Comparison of ENCODE assay signal across 20 cellular contexts in the genomic region with DNA sequence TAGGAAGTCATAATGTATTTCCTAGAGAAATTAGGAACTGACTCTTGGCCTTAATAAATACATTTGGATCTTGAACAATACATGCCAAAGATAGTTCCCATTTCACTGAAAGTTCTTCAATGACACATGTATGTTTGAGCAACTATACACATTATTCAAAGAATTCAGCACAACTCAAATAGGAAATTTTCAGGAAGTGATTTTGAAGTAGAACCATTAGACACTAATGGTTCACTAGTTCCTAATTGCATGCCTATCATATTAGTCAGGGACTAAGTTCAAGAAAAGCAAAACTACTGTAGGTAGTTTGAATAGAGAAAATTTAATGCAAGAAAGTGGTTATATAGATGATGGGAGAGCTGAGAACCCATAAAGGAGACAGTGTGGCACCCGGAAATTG.
DNase-seq lines count a peak whose midpoint lies in the region; FAIRE-seq and TF ChIP-seq lines count a peak whose summit lies in the region.
"Had no signal": no experiment of that assay in that cellular context is flagged by ENCODE, and none has a peak within 500 bp of the region (broad histone marks: within the 10 kb centered on the region; RNA-seq: fewer than 3 reads in every experiment).

No MANE protein-coding gene starts in this region.

- H3K79me2 ChIP-seq in H9 (ENCODE audit: insufficient read depth, low read length): no peaks in the 10 kb centered on the region

- H3K23ac ChIP-seq in H9 (ENCODE audit: insufficient read length, low read depth, low read length): no peak overlapping the region

- H3K4me2 ChIP-seq in H9 (ENCODE audit: insufficient read depth, insufficient read length, low read length): no peak overlapping the region

- no peak overlapping the region for H2BK12ac ChIP-seq in H9 (ENCODE audit: insufficient read length, low read depth, low read length)

- TF ChIP-seq CTCF in bronchial epithelial cell (IDR thresholded peaks at IDR 0.05; ENCODE audit: insufficient read depth, low read length, severe bottlenecking) (no peak), kidney epithelial cell (IDR thresholded peaks at IDR 0.05; ENCODE audit: insufficient read depth, low read length, poor library complexity, severe bottlenecking) (no peak), H9 (conservative IDR thresholded peaks at IDR 0.05) (no peak)

- H3K9ac ChIP-seq in H9 (ENCODE audit: extremely low read depth, insufficient read length, low read length): no peak overlapping the region

- H3K36me3 ChIP-seq in bronchial epithelial cell (ENCODE audit: control insufficient read depth, insufficient read depth, low read length): no peaks in the 10 kb centered on the region
- H3K36me3 ChIP-seq in kidney epithelial cell (ENCODE audit: control insufficient read depth, insufficient read depth, low read length): no peaks in the 10 kb centered on the region

- H3K27me3 Mint-ChIP-seq in activated CD4-positive, alpha-beta memory T cell treated with anti-CD3 and anti-CD28 coated beads, Interleukin-2, amount 10 ng/mL, durations not matched to agents 7 days and 5 days: peaks cover 4% of the 10 kb centered on the region
- H3K27me3 Mint-ChIP-seq in H9 (ENCODE audit: low read depth): no peaks in the 10 kb centered on the region
- H3K27me3 Mint-ChIP-seq: B cell; CD4-positive, alpha-beta T cell had no signal

- no peaks in the 10 kb centered on the region for H3K79me1 ChIP-seq in H9 (ENCODE audit: insufficient read depth, low read depth, low read length, poor library complexity, severe bottlenecking)

- H2BK5ac ChIP-seq in H9 (ENCODE audit: insufficient read length, low read length): no peak overlapping the region

- POLR2A ChIA-PET in activated CD4-positive, alpha-beta memory T cell treated with anti-CD3 and anti-CD28 coated beads, Interleukin-2, amount 10 ng/mL, durations not matched to agents 7 days and 5 days (lab: Charles Lee): no interaction called here

- H3K27me3 ChIP-seq in bronchial epithelial cell (ENCODE audit: control insufficient read depth, insufficient read depth, low read length): no peaks in the 10 kb centered on the region
- H3K27me3 ChIP-seq in kidney epithelial cell (ENCODE audit: control insufficient read depth, insufficient read depth, low read length): no peaks in the 10 kb centered on the region
- H3K27me3 ChIP-seq in H9 (ENCODE audit: insufficient read depth, low read length): no peaks in the 10 kb centered on the region

- H3K4me3 Mint-ChIP-seq in activated CD4-positive, alpha-beta memory T cell treated with anti-CD3 and anti-CD28 coated beads, Interleukin-2, amount 10 ng/mL, durations not matched to agents 7 days and 5 days: no peak overlapping the region
- H3K4me3 Mint-ChIP-seq in H9: no peak overlapping the region
- H3K4me3 Mint-ChIP-seq: B cell; CD4-positive, alpha-beta T cell; HFFc6 had no signal

- no peak for FAIRE-seq in bronchial epithelial cell (lab: Jason Lieb, UNC)
- FAIRE-seq: GM12891, GM19239, H1, HepG2, HTR-8/SVneo had no signal

- no peaks in the 10 kb centered on the region for H4K20me1 ChIP-seq in H9 (ENCODE audit: control insufficient read depth, insufficient read depth, insufficient read length)

- H3K4me3 ChIP-seq in bronchial epithelial cell (ENCODE audit: low read depth, low read length) (no peak overlapping the region), kidney epithelial cell (ENCODE audit: low read depth, low read length) (no peak overlapping the region)

- H3T11ph ChIP-seq in H9 (ENCODE audit: low read length): no peak overlapping the region

- no peak overlapping the region for H3K27ac Mint-ChIP-seq in activated CD4-positive, alpha-beta memory T cell treated with anti-CD3 and anti-CD28 coated beads, Interleukin-2, amount 10 ng/mL, durations not matched to agents 7 days and 5 days
- no peak overlapping the region for H3K27ac Mint-ChIP-seq in H9
- H3K27ac Mint-ChIP-seq: B cell; CD4-positive, alpha-beta T cell; HFFc6 had no signal

- no peak overlapping the region for H4K5ac ChIP-seq in H9 (ENCODE audit: insufficient read length, low read depth, low read length)

- no peak overlapping the region for H4K8ac ChIP-seq in H9 (replicated peaks; ENCODE audit: insufficient read length, low read depth, low read length)

- H3K9me3 Mint-ChIP-seq in activated CD4-positive, alpha-beta memory T cell treated with anti-CD3 and anti-CD28 coated beads, Interleukin-2, amount 10 ng/mL, durations not matched to agents 7 days and 5 days: no peaks in the 10 kb centered on the region
- H3K9me3 Mint-ChIP-seq in H9: no peaks in the 10 kb centered on the region
- H3K9me3 Mint-ChIP-seq: CD4-positive, alpha-beta T cell; HFFc6 had no signal

- H2AFZ ChIP-seq in H9 (ENCODE audit: low read length): no peak overlapping the region

- H3K4me1 Mint-ChIP-seq in activated CD4-positive, alpha-beta memory T cell treated with anti-CD3 and anti-CD28 coated beads, Interleukin-2, amount 10 ng/mL, durations not matched to agents 7 days and 5 days: no peaks in the 10 kb centered on the region
- 0 out of 4 replicates have a peak, but pooled peaks cover 0 to 3% of the 10 kb centered on the region in 2 experiments for H3K4me1 Mint-ChIP-seq in H9
- H3K4me1 Mint-ChIP-seq: B cell had no signal

- H3K36me3 Mint-ChIP-seq in activated CD4-positive, alpha-beta memory T cell treated with anti-CD3 and anti-CD28 coated beads, Interleukin-2, amount 10 ng/mL, durations not matched to agents 7 days and 5 days (ENCODE audit: low read depth): no peaks in the 10 kb centered on the region
- H3K36me3 Mint-ChIP-seq in H9 (ENCODE audit: insufficient read depth in 1 of 3, low read depth in 3 of 3): peaks cover 0 to 4% (median 0%) of the 10 kb centered on the region in 3 experiments; a peak in 2 of 7 replicates

- H2AK5ac ChIP-seq in H9 (ENCODE audit: insufficient read length, low read length): no peak overlapping the region

- no CpG with 5 or more reads among the region's 1 CpG for WGBS in H9 (ENCODE audit: extremely low coverage, insufficient read length, low lambda C conversion rate)

- H3K9me3 ChIP-seq in H9 (ENCODE audit: control insufficient read depth, low read depth, low read length): no peaks in the 10 kb centered on the region

- no peak overlapping the region for H2BK15ac ChIP-seq in H9 (ENCODE audit: low read depth, low read length)

- H2BK20ac ChIP-seq in H9 (ENCODE audit: low read depth, low read length, poor library complexity, severe bottlenecking): no peak overlapping the region

- H3K4ac ChIP-seq in H9 (ENCODE audit: low read depth, low read length): no peak overlapping the region

- no peaks in the 10 kb centered on the region for H3K23me2 ChIP-seq in H9 (ENCODE audit: insufficient read length, low read depth, low read length, poor library complexity, severe bottlenecking)

- H3K56ac ChIP-seq in H9 (ENCODE audit: insufficient read length, low read depth, low read length): no peak overlapping the region

- H2BK120ac ChIP-seq in H9 (ENCODE audit: low read depth, low read length, poor library complexity, severe bottlenecking): no peak overlapping the region

- H3K27ac ChIP-seq in H9 (ENCODE audit: insufficient read length, low read depth, low read length): no peak overlapping the region

- no peak overlapping the region for H3K18ac ChIP-seq in H9 (ENCODE audit: insufficient read length, low read depth, low read length)

- CTCF ChIA-PET in activated CD4-positive, alpha-beta memory T cell treated with anti-CD3 and anti-CD28 coated beads, Interleukin-2, amount 10 ng/mL, durations not matched to agents 7 days and 5 days (lab: Charles Lee): no interaction called here

- H3K14ac ChIP-seq in H9 (ENCODE audit: insufficient read depth, low read length): no peak overlapping the region

- no peak overlapping the region for H4K91ac ChIP-seq in H9 (ENCODE audit: insufficient read length, low read depth, low read length)

- peak; percentile 19 for DNase-seq in EH (ENCODE audit: low read depth)
- DNase-seq in bronchial epithelial cell (ENCODE audit: low read depth): peak; percentile 23
- DNase-seq in kidney epithelial cell (ENCODE audit: low read depth): peak; percentile 42
- peak; percentile 94 for DNase-seq in renal cortical epithelial cell (ENCODE audit: low read depth)
- DNase-seq in SK-N-DZ (ENCODE audit: low spot score): no peak
- no peak for DNase-seq in activated CD4-positive, alpha-beta memory T cell treated with anti-CD3 and anti-CD28 coated beads, Interleukin-2, amount 10 ng/mL, durations not matched to agents 7 days and 5 days
- no peak for DNase-seq in H9
- DNase-seq: 8988T; C1 segment of cervical spinal cord; Calu3; CD4-positive, alpha-beta T cell; DMS 273 treated with DMSO at 0.1 percent for 48 hours; HCEC 1CT; HFFc6 had no signal

- H3K4me1 ChIP-seq in H9 (ENCODE audit: insufficient read depth, low read length): no peaks in the 10 kb centered on the region

Comparison
In these comparisons a context has a peak if more than half of its experiments do, and no peak if none do; other contexts are left out.
1. DNase-seq: peak in EH (single experiment), bronchial epithelial cell (single experiment), kidney epithelial cell (single experiment) and renal cortical epithelial cell (single experiment); none in SK-N-DZ (single experiment), activated CD4-positive, alpha-beta memory T cell treated with anti-CD3 and anti-CD28 coated beads, Interleukin-2, amount 10 ng/mL, durations not matched to agents 7 days and 5 days (single experiment) and H9 (single experiment).